In genomic region chr14:102362545-102363181, GRCh38 we compare ENCODE assay signal across 8 cellular contexts.
DNase-seq lines count a peak whose midpoint lies in the region; ATAC-seq and TF ChIP-seq lines count a peak whose summit lies in the region.

Gene CINP, minus strand, starts transcription at chr14:102362890. Its CDS starts 39 bp downstream, at chr14:102362851.
Gene TECPR2, plus strand, starts transcription at chr14:102362941. Its CDS starts 13,781 bp downstream, at chr14:102376722.

- DNase-seq in AG09309 (ENCODE audit: low read depth), result peak; percentile 77
- DNase-seq in NCI-H345 treated with DMSO at 0.1 percent for 48 hours (lab: John Stamatoyannopoulos, UW; ENCODE audit: unreplicated experiment), result peak; percentile 89
- peak; percentile 92 to 95 (median 93) for DNase-seq in activated CD4-positive, CD25-positive, alpha-beta regulatory T cell (lab: John Stamatoyannopoulos, UW)
- DNase-seq in central memory CD4-positive, alpha-beta T cell, result peak; percentile 91
- peak; percentile 96 for DNase-seq in iris pigment epithelial cell (ENCODE audit: low read depth)
- peak; percentile 92 to 98 for DNase-seq in stimulated activated CD4-positive, alpha-beta T cell treated with anti-CD3 and anti-CD28 coated beads, Interleukin-12 subunit alpha, Interleukin-12 subunit beta, amount 100 ng/mL, for 24 hours (ENCODE audit: low read depth in 2 of 2)

- ATAC-seq in GM19025 (IDR thresholded peaks at IDR 0.05; ENCODE audit: low read depth, unreplicated experiment), result peak; percentile 96
- peak; percentile 94 for ATAC-seq in HG03280 (IDR thresholded peaks at IDR 0.05; ENCODE audit: unreplicated experiment)

- TF ChIP-seq CTCF in AG09309 (IDR thresholded peaks at IDR 0.05; ENCODE audit: control insufficient read depth, insufficient read depth, low read depth, low read length, missing control alignments), result no peak

- peak within 1 kb of the TSS; percentile 91 for H3K4me3 ChIP-seq in AG09309 (ENCODE audit: control insufficient read depth, low read depth, low read length)

Comparison
In these comparisons a context has a peak if more than half of its experiments do, and no peak if none do; other contexts are left out.
1. Peak in every context shown above with its lines: DNase-seq, ATAC-seq and H3K4me3 ChIP-seq.